Comparison of ENCODE assay signal across 18 cellular contexts in genomic region chr11:64400667-64401066, GRCh38.
"Had no signal": no experiment of that assay in that cellular context is flagged by ENCODE, and none has a peak within 500 bp of the region (broad histone marks: within the 10 kb centered on the region; RNA-seq: fewer than 3 reads in every experiment).

No MANE protein-coding gene starts in this region.

- DNase-seq: activated CD4-positive, alpha-beta T cell treated with anti-CD3 and anti-CD28 coated beads for 4 hours; activated CD4-positive, alpha-beta T cell treated with anti-CD3 and anti-CD28 coated beads, Interleukin-2, amount 50 U/mL, for 4 hours; activated naive CD4-positive, alpha-beta T cell; activated T-cell treated with anti-CD3 and anti-CD28 coated beads for 4 hours; activated T-cell treated with anti-CD3 and anti-CD28 coated beads, Interleukin-2, amount 50 U/mL, for 72 hours; anterior cingulate cortex; cerebellar nuclear complex; colonic mucosa; effector CD8-positive, alpha-beta T cell; left ventricle myocardium inferior; mucosa of descending colon; spleen; stimulated activated naive CD4-positive, alpha-beta T cell had no signal

- H3K4me1 ChIP-seq: colonic mucosa had no signal

- H3K27me3 ChIP-seq: colonic mucosa had no signal

- H3K27ac ChIP-seq: colonic mucosa, epithelial cell of prostate, left ventricle myocardium inferior, spleen, tibial nerve had no signal

- FAIRE-seq: endometrium, frontal cortex had no signal

- H3K4me3 ChIP-seq: colonic mucosa, left ventricle myocardium inferior, mucosa of descending colon, spleen, tibial nerve had no signal

- ATAC-seq: activated T-cell treated with anti-CD3 and anti-CD28 coated beads, Interleukin-2, amount 50 U/mL, for 72 hours; natural killer cell treated with Interleukin-12 subunit alpha and Interleukin-12 subunit beta and Interleukin-15 and Interleukin-18, amount 100 ng/mL, for 72 hours had no signal

- H3K9me3 ChIP-seq: colonic mucosa, left ventricle myocardium inferior, mucosa of descending colon, spleen had no signal

- H3K36me3 ChIP-seq: colonic mucosa, left ventricle myocardium inferior, spleen, tibial nerve had no signal
